10 cellular contexts compared by ENCODE assay signal in the genomic region with DNA sequence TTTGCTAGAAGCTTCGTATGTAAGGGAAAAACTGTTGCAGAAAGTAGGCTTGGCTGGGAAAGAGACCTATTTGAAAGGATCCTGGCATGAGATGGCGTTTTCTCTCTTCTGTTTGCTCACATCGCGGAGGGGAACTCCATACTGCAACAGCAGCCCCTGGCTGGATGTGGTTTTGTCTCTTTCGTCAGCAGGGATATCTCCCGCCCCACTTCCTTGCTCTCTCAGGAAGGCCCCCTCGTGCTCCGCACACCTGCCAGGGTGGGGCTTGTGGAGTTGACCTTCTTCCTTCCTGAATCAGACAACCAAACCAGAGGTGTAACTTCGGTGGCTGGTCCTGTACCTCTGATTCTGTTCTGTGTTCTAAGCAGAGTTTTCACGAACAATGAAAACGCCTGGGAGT. TPM values are rescaled to one million over a fixed set of nuclear protein-coding genes. Genes with fewer than 3 reads are reported as not detected.
DNase-seq lines count a peak whose midpoint lies in the region; ATAC-seq and FAIRE-seq lines count a peak whose summit lies in the region.
"Had no signal": no experiment of that assay in that cellular context is flagged by ENCODE, and none has a peak within 500 bp of the region (broad histone marks: within the 10 kb centered on the region; RNA-seq: fewer than 3 reads in every experiment).

No MANE protein-coding gene starts in this region.

- H3K4me3 ChIP-seq in small intestine (ENCODE audit: low read depth in 1 of 2, low read length in 2 of 2) = no peak overlapping the region
- H3K4me3 ChIP-seq: esophagus squamous epithelium had no signal

- 8 to 22% (median 15%) methylated on average over 11 of the region's 11 CpGs for WGBS in small intestine, 3 donors

- H3K36me3 Mint-ChIP-seq in activated naive CD8-positive, alpha-beta T cell treated with anti-CD3 and anti-CD28 coated beads, Interleukin-2, amount 10 ng/mL, durations not matched to agents 7 days and 5 days = no peaks in the 10 kb centered on the region

- peak overlapping the region; percentile 45 for H3K4me3 Mint-ChIP-seq in activated naive CD8-positive, alpha-beta T cell treated with anti-CD3 and anti-CD28 coated beads, Interleukin-2, amount 10 ng/mL, durations not matched to agents 7 days and 5 days

- peaks cover 0 to under 1% of the 10 kb centered on the region in 2 donors for H3K4me1 ChIP-seq in small intestine (ENCODE audit: control insufficient read depth in 2 of 2, insufficient read depth in 1 of 2, low read depth in 1 of 2, low read length in 1 of 2)

- no peaks in the 10 kb centered on the region for H3K9me3 ChIP-seq in small intestine (ENCODE audit: control insufficient read depth, low read depth)
- H3K9me3 ChIP-seq: esophagus squamous epithelium had no signal

- no peaks in the 10 kb centered on the region for H3K36me3 ChIP-seq in small intestine (ENCODE audit: control insufficient read depth in 2 of 2, insufficient read depth in 2 of 2, low read length in 2 of 2)
- H3K36me3 ChIP-seq: esophagus squamous epithelium had no signal

- H3K27ac Mint-ChIP-seq in activated naive CD8-positive, alpha-beta T cell treated with anti-CD3 and anti-CD28 coated beads, Interleukin-2, amount 10 ng/mL, durations not matched to agents 7 days and 5 days = no peak overlapping the region

- H3K27me3 ChIP-seq in small intestine (ENCODE audit: control insufficient read depth in 2 of 2, insufficient read depth in 2 of 2, low read length in 2 of 2) = peaks cover 0 to 4% of the 10 kb centered on the region in 2 donors
- H3K27me3 ChIP-seq: esophagus squamous epithelium had no signal

- POLR2A ChIA-PET in activated naive CD8-positive, alpha-beta T cell treated with anti-CD3 and anti-CD28 coated beads, Interleukin-2, amount 10 ng/mL, durations not matched to agents 7 days and 5 days (lab: Charles Lee) = no interaction called here

- H3K27me3 Mint-ChIP-seq in activated naive CD8-positive, alpha-beta T cell treated with anti-CD3 and anti-CD28 coated beads, Interleukin-2, amount 10 ng/mL, durations not matched to agents 7 days and 5 days = peaks cover 12% of the 10 kb centered on the region

- H3K4me1 Mint-ChIP-seq in activated naive CD8-positive, alpha-beta T cell treated with anti-CD3 and anti-CD28 coated beads, Interleukin-2, amount 10 ng/mL, durations not matched to agents 7 days and 5 days = peaks cover 17% of the 10 kb centered on the region

- DNase-seq in NCI-H345 (lab: John Stamatoyannopoulos, UW) (peak; percentile 17), NCI-H345 treated with DMSO at 0.1 percent for 48 hours (lab: John Stamatoyannopoulos, UW; ENCODE audit: unreplicated experiment) (no peak), SHP77 treated with DMSO at 0.1 percent for 48 hours (lab: John Stamatoyannopoulos, UW) (peak; percentile 62), small intestine (peak; percentile 51)
- no peak for DNase-seq in activated naive CD8-positive, alpha-beta T cell treated with anti-CD3 and anti-CD28 coated beads, Interleukin-2, amount 10 ng/mL, durations not matched to agents 7 days and 5 days
- DNase-seq: esophagus squamous epithelium, NCI-H526 treated with DMSO at 0.1 percent for 48 hours had no signal

- H3K9me3 Mint-ChIP-seq in activated naive CD8-positive, alpha-beta T cell treated with anti-CD3 and anti-CD28 coated beads, Interleukin-2, amount 10 ng/mL, durations not matched to agents 7 days and 5 days = no peaks in the 10 kb centered on the region

- no peak for FAIRE-seq in small intestine (lab: Jason Lieb, UNC)

- ATAC-seq in activated naive CD8-positive, alpha-beta T cell treated with anti-CD3 and anti-CD28 coated beads, Interleukin-2, amount 10 ng/mL, durations not matched to agents 7 days and 5 days (ENCODE audit: low read depth) = no peak
- ATAC-seq in HG03571 (IDR thresholded peaks at IDR 0.05; ENCODE audit: unreplicated experiment) (no peak), HG03097 (IDR thresholded peaks at IDR 0.05; ENCODE audit: low FRiP score, unreplicated experiment) (no peak), GM18519 (IDR thresholded peaks at IDR 0.05; ENCODE audit: low FRiP score, unreplicated experiment) (no peak)

- H3K27ac ChIP-seq in small intestine (ENCODE audit: low read depth in 1 of 2, low read length in 1 of 2) = peak overlapping the region; percentile 21 to 27

RNA-seq across cellular contexts. Expression of gene MYZAP, which starts 26.4 kb away (rescaled TPM):
- total RNA-seq in activated naive CD8-positive, alpha-beta T cell treated with anti-CD3 and anti-CD28 coated beads, Interleukin-2, amount 10 ng/mL, durations not matched to agents 7 days and 5 days = not detected
- polyA plus RNA-seq in small intestine = 10 to 100 TPM; 12.8 to 38.6 (median 31.8) TPM

Comparison
In these comparisons a context has a peak if more than half of its experiments do, and no peak if none do; other contexts are left out.
1. DNase-seq: peak in NCI-H345 (single experiment), SHP77 treated with DMSO at 0.1 percent for 48 hours (single experiment) and small intestine (single experiment); none in NCI-H345 treated with DMSO at 0.1 percent for 48 hours (single experiment) and activated naive CD8-positive, alpha-beta T cell treated with anti-CD3 and anti-CD28 coated beads, Interleukin-2, amount 10 ng/mL, durations not matched to agents 7 days and 5 days (single experiment).